8 cellular contexts compared by ENCODE assay signal in genomic region chr12:56117778-56118687, GRCh38. TPM values are rescaled to one million over a fixed set of nuclear protein-coding genes. Genes with fewer than 3 reads are reported as not detected.
DNase-seq lines count a peak whose midpoint lies in the region; ATAC-seq and TF ChIP-seq lines count a peak whose summit lies in the region.

Gene ZC3H10, plus strand, starts transcription at chr12:56118266. Its CDS starts 2,297 bp downstream, at chr12:56120563.

- in situ Hi-C loops in GM23248 (cut with MboI): no loop called here

- peaks cover 7% of the 10 kb centered on the region for H3K36me3 ChIP-seq in GM23248 (ENCODE audit: low read depth)

- no peaks in the 10 kb centered on the region for H3K9me3 ChIP-seq in GM23248 (ENCODE audit: low read depth)

- no peaks in the 10 kb centered on the region for H3K27me3 Mint-ChIP-seq in activated T-helper 17 cell treated with anti-CD3 and anti-CD28 coated beads, Interleukin-2, amount 50 U/mL, for 72 hours
- no peaks in the 10 kb centered on the region for H3K27me3 Mint-ChIP-seq in natural killer cell (ENCODE audit: low read depth in 2 of 2)

- H3K36me3 Mint-ChIP-seq in activated T-helper 17 cell treated with anti-CD3 and anti-CD28 coated beads, Interleukin-2, amount 50 U/mL, for 72 hours (ENCODE audit: low read depth): peaks cover 77% of the 10 kb centered on the region
- H3K36me3 Mint-ChIP-seq in natural killer cell: peaks cover 10% of the 10 kb centered on the region

- WGBS in GM23248 (ENCODE audit: low coverage in 1 of 2, low lambda C conversion rate in 2 of 2, missing lambda C conversion rate in 2 of 2), 2 experiments: 0 to 1% methylated on average over 57 to 61 of the region's 61 CpGs

- peak; percentile 89 for ATAC-seq in activated T-helper 17 cell treated with anti-CD3 and anti-CD28 coated beads, Interleukin-2, amount 50 U/mL, for 72 hours (replicated peaks)
- peak; percentile 78 to 93 (median 82) for ATAC-seq in natural killer cell

- H3K27me3 ChIP-seq in GM23248 (replicated peaks; ENCODE audit: insufficient read depth): no peaks in the 10 kb centered on the region

- H3K9ac ChIP-seq in GM23248: peak within 1 kb of the TSS; percentile 99

- intact Hi-C loops in natural killer cell (cut with micrococcal nuclease): loop anchor here (1.0 to 5.0 kb wide), 10 partner anchors 8 to 347 kb away; partner anchors contain the start of genes ANKRD52, CS, MYL6 and ORMDL2

- H3K79me2 ChIP-seq in GM23248 (ENCODE audit: insufficient read depth): peaks cover 29% of the 10 kb centered on the region

- no peaks in the 10 kb centered on the region for H4K20me1 ChIP-seq in GM23248 (ENCODE audit: insufficient read depth)

- peak within 1 kb of the TSS; percentile 100 for H3K27ac Mint-ChIP-seq in activated T-helper 17 cell treated with anti-CD3 and anti-CD28 coated beads, Interleukin-2, amount 50 U/mL, for 72 hours
- peak within 1 kb of the TSS; percentile 95 to 99 for H3K27ac Mint-ChIP-seq in natural killer cell

- peak within 1 kb of the TSS; percentile 86 for H3K4me2 ChIP-seq in GM23248 (ENCODE audit: unreplicated experiment)

- H3K4me1 ChIP-seq in GM23248 (ENCODE audit: insufficient read depth): peaks cover 18% of the 10 kb centered on the region

- peak within 1 kb of the TSS; percentile 98 for H3K4me3 ChIP-seq in GM23248

- peak; percentile 47 for TF ChIP-seq CTCF in natural killer cell (IDR thresholded peaks at IDR 0.05)

- H3K4me3 Mint-ChIP-seq in activated T-helper 17 cell treated with anti-CD3 and anti-CD28 coated beads, Interleukin-2, amount 50 U/mL, for 72 hours: peak within 1 kb of the TSS; percentile 97
- H3K4me3 Mint-ChIP-seq in natural killer cell: peak within 1 kb of the TSS; percentile 98

- H3K27ac ChIP-seq in GM23248: peak within 1 kb of the TSS; percentile 95

- no peaks in the 10 kb centered on the region for H3K9me2 ChIP-seq in GM23248 (ENCODE audit: insufficient read depth)

- H2AFZ ChIP-seq in GM23248: peak within 1 kb of the TSS; percentile 47

- peaks cover 16% of the 10 kb centered on the region for H3K4me1 Mint-ChIP-seq in activated T-helper 17 cell treated with anti-CD3 and anti-CD28 coated beads, Interleukin-2, amount 50 U/mL, for 72 hours
- peaks cover 33% of the 10 kb centered on the region in 2 donors for H3K4me1 Mint-ChIP-seq in natural killer cell

- DNase-seq in EH (ENCODE audit: low read depth): peak; percentile 99
- peak; percentile 100 for DNase-seq in GM23248
- DNase-seq in Kasumi-1 (lab: John Stamatoyannopoulos, UW): peak; percentile 98 to 99
- peak; percentile 100 for DNase-seq in RKO (ENCODE audit: low spot score)
- peak; percentile 99 for DNase-seq in fibroblast of peridontal ligament (ENCODE audit: extremely low read depth)
- peak; percentile 93 for DNase-seq in natural killer cell
- DNase-seq in stimulated activated naive CD4-positive, alpha-beta T cell treated with Interleukin-2 at 50 U/mL for 16 hours (lab: John Stamatoyannopoulos, UW): peak; percentile 97

- H3K9me3 Mint-ChIP-seq in activated T-helper 17 cell treated with anti-CD3 and anti-CD28 coated beads, Interleukin-2, amount 50 U/mL, for 72 hours: no peaks in the 10 kb centered on the region
- no peaks in the 10 kb centered on the region for H3K9me3 Mint-ChIP-seq in natural killer cell

- peaks cover 46% of the 10 kb centered on the region for H3F3A ChIP-seq in GM23248 (ENCODE audit: insufficient read depth)

RNA-seq across cellular contexts. Expression of gene ZC3H10, which starts in this region (rescaled TPM):
- total RNA-seq in GM23248 (2014; rRNA removed; shearing (Covaris generic)): 1.9 and 2.7 TPM in 2 replicates
- 3.0 and 3.3 TPM in 2 replicates for polyA plus RNA-seq in GM23248 (2016; fragmentation: Nextera tagmentation; extraction: Ambion mirVana)
- 1 to 10 TPM; 7.8 to 8.0 TPM for total RNA-seq in activated T-helper 17 cell treated with anti-CD3 and anti-CD28 coated beads, Interleukin-2, amount 50 U/mL, for 72 hours
- 10 to 100 TPM; 12.0 to 24.3 (median 16.2) TPM for total RNA-seq in natural killer cell

Comparison
In these comparisons a context has a peak if more than half of its experiments do, and no peak if none do; other contexts are left out.
1. Peak in every context shown above with its lines: DNase-seq, ATAC-seq, H3K4me3 ChIP-seq and H3K27ac ChIP-seq.